Comparison of ENCODE assay signal across 9 cellular contexts in the genomic region with DNA sequence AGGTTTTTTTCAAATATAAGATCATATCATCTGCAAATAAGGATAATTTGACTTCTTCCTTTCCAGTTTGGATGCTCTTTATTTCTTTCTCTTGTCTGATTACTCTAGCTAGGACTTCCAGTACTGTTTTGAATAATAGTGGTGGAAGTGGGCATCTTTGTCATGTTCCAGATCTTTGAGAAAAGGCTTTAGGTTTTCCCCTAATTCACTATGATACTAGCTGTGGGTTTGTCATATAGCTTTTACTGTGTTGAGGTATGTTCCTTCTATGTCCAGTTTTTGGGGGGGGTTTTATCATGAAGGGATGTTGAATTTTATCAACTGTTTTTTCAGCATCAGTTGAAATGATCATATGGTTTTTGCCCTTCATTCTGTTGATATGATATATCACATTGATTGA. TPM values are rescaled to one million over a fixed set of nuclear protein-coding genes. Genes with fewer than 3 reads are reported as not detected.
DNase-seq lines count a peak whose midpoint lies in the region; ATAC-seq, FAIRE-seq and TF ChIP-seq lines count a peak whose summit lies in the region.
"Not testable (repeated sequence)": the region's sequence is repeated elsewhere in the genome, so short reads cannot be mapped to it uniquely, and the experiment has no call there.
"Had no signal": no experiment of that assay in that cellular context is flagged by ENCODE, and none has a peak within 500 bp of the region (broad histone marks: within the 10 kb centered on the region; RNA-seq: fewer than 3 reads in every experiment).

No MANE protein-coding gene starts in this region.

- H3K27ac Mint-ChIP-seq in T-helper 1 cell treated with Interleukin-12 subunit alpha and Interleukin-12 subunit beta and Interleukin-4 antibody, amounts not matched to agents 30 μg/mL and 1 μg/mL, for 36 hours = peak overlapping the region; percentile 5
- not testable (repeated sequence) for H3K27ac Mint-ChIP-seq in activated CD8-positive, alpha-beta T cell treated with anti-CD3 and anti-CD28 coated beads for 36 hours; stimulated activated effector memory CD8-positive, alpha-beta T cell treated with anti-CD3 and anti-CD28 coated beads, Interleukin-12 subunit alpha, Interleukin-12 subunit beta, amount 100 ng/mL, for 72 hours
- H3K27ac Mint-ChIP-seq in activated T-cell treated with anti-CD3 and anti-CD28 coated beads, Interleukin-2, amount 50 U/mL, for 72 hours = peak overlapping the region; percentile 6
- peak overlapping the region; percentile 20 for H3K27ac Mint-ChIP-seq in activated T-helper 17 cell treated with anti-CD3 and anti-CD28 coated beads, Interleukin-2, amount 50 U/mL, for 72 hours
- peak overlapping the region; percentile 4 to 7 for H3K27ac Mint-ChIP-seq in activated naive CD4-positive, alpha-beta T cell treated with anti-CD3 and anti-CD28 coated beads, Interleukin-2, amount 50 U/mL, for 72 hours

- not testable (repeated sequence) for H3K4me3 Mint-ChIP-seq in T-helper 1 cell treated with Interleukin-12 subunit alpha and Interleukin-12 subunit beta and Interleukin-4 antibody, amounts not matched to agents 30 μg/mL and 1 μg/mL, for 36 hours; activated CD8-positive, alpha-beta T cell treated with anti-CD3 and anti-CD28 coated beads for 36 hours; activated T-helper 17 cell treated with anti-CD3 and anti-CD28 coated beads, Interleukin-2, amount 50 U/mL, for 72 hours; stimulated activated effector memory CD8-positive, alpha-beta T cell treated with anti-CD3 and anti-CD28 coated beads, Interleukin-12 subunit alpha, Interleukin-12 subunit beta, amount 100 ng/mL, for 72 hours
- peak overlapping the region in 1 of 2 donors; percentile 5 for H3K4me3 Mint-ChIP-seq in activated T-cell treated with anti-CD3 and anti-CD28 coated beads, Interleukin-2, amount 50 U/mL, for 72 hours

- peaks cover 20% of the 10 kb centered on the region for H3K27me3 Mint-ChIP-seq in T-helper 1 cell treated with Interleukin-12 subunit alpha and Interleukin-12 subunit beta and Interleukin-4 antibody, amounts not matched to agents 30 μg/mL and 1 μg/mL, for 36 hours (ENCODE audit: low read depth)
- H3K27me3 Mint-ChIP-seq in activated CD8-positive, alpha-beta T cell treated with anti-CD3 and anti-CD28 coated beads for 36 hours; activated T-cell treated with anti-CD3 and anti-CD28 coated beads, Interleukin-2, amount 50 U/mL, for 72 hours (ENCODE audit: low read depth); activated T-helper 17 cell treated with anti-CD3 and anti-CD28 coated beads, Interleukin-2, amount 50 U/mL, for 72 hours: not testable (repeated sequence)

- H3K36me3 Mint-ChIP-seq in T-helper 1 cell treated with Interleukin-12 subunit alpha and Interleukin-12 subunit beta and Interleukin-4 antibody, amounts not matched to agents 30 μg/mL and 1 μg/mL, for 36 hours (ENCODE audit: low read depth) = peaks cover 35% of the 10 kb centered on the region
- H3K36me3 Mint-ChIP-seq in activated CD8-positive, alpha-beta T cell treated with anti-CD3 and anti-CD28 coated beads for 36 hours (ENCODE audit: low read depth) = peaks cover 27% of the 10 kb centered on the region
- H3K36me3 Mint-ChIP-seq in activated T-cell treated with anti-CD3 and anti-CD28 coated beads, Interleukin-2, amount 50 U/mL, for 72 hours (ENCODE audit: insufficient read depth in 2 of 2) = peaks cover 17 to 40% of the 10 kb centered on the region in 2 donors
- not testable (repeated sequence) for H3K36me3 Mint-ChIP-seq in activated T-helper 17 cell treated with anti-CD3 and anti-CD28 coated beads, Interleukin-2, amount 50 U/mL, for 72 hours (ENCODE audit: low read depth); stimulated activated effector memory CD8-positive, alpha-beta T cell treated with anti-CD3 and anti-CD28 coated beads, Interleukin-12 subunit alpha, Interleukin-12 subunit beta, amount 100 ng/mL, for 72 hours
- H3K36me3 Mint-ChIP-seq in activated naive CD4-positive, alpha-beta T cell treated with anti-CD3 and anti-CD28 coated beads, Interleukin-2, amount 50 U/mL, for 72 hours = peaks cover 28 to 42% of the 10 kb centered on the region in 2 donors

- SMC1A ChIA-PET in GM12878 (lab: Charles Lee; ENCODE audit: uncharacterized antibody, unreplicated experiment) = interaction anchor here (1.0 kb wide), 1 partner anchor 44 kb away, joined by 3 read pairs; no protein-coding TSS in a partner anchor

- not testable (repeated sequence) for H3K36me3 ChIP-seq in GM12878 (ENCODE audit: control insufficient read depth in 2 of 2, insufficient read depth in 2 of 2, low read length in 1 of 2)

- not testable (repeated sequence) for H3K9ac ChIP-seq in GM12878 (ENCODE audit: control insufficient read depth, insufficient read depth, low read length)

- peaks cover 14% of the 10 kb centered on the region for H3K4me1 Mint-ChIP-seq in T-helper 1 cell treated with Interleukin-12 subunit alpha and Interleukin-12 subunit beta and Interleukin-4 antibody, amounts not matched to agents 30 μg/mL and 1 μg/mL, for 36 hours (ENCODE audit: low read depth)
- H3K4me1 Mint-ChIP-seq in activated CD8-positive, alpha-beta T cell treated with anti-CD3 and anti-CD28 coated beads for 36 hours (ENCODE audit: low read depth) = peaks cover 24% of the 10 kb centered on the region
- peaks cover 30% of the 10 kb centered on the region for H3K4me1 Mint-ChIP-seq in activated T-cell treated with anti-CD3 and anti-CD28 coated beads, Interleukin-2, amount 50 U/mL, for 72 hours (ENCODE audit: low read depth)
- peaks cover 12% of the 10 kb centered on the region for H3K4me1 Mint-ChIP-seq in activated T-helper 17 cell treated with anti-CD3 and anti-CD28 coated beads, Interleukin-2, amount 50 U/mL, for 72 hours
- H3K4me1 Mint-ChIP-seq in stimulated activated effector memory CD8-positive, alpha-beta T cell treated with anti-CD3 and anti-CD28 coated beads, Interleukin-12 subunit alpha, Interleukin-12 subunit beta, amount 100 ng/mL, for 72 hours = peaks cover 40% of the 10 kb centered on the region

- TF ChIP-seq RAD21 in GM12878 (IDR thresholded peaks at IDR 0.05; ENCODE audit: insufficient read depth, low read depth, low read length) = not testable (repeated sequence)

- peak; percentile 56 for ATAC-seq in activated CD8-positive, alpha-beta T cell treated with anti-CD3 and anti-CD28 coated beads for 36 hours
- peak; percentile 73 to 80 for ATAC-seq in activated T-cell treated with anti-CD3 and anti-CD28 coated beads, Interleukin-2, amount 50 U/mL, for 72 hours (replicated peaks in 1 of 2)
- peak; percentile 94 for ATAC-seq in activated T-helper 17 cell treated with anti-CD3 and anti-CD28 coated beads, Interleukin-2, amount 50 U/mL, for 72 hours (replicated peaks)
- ATAC-seq in activated naive CD4-positive, alpha-beta T cell treated with anti-CD3 and anti-CD28 coated beads, Interleukin-2, amount 50 U/mL, for 72 hours = peak; percentile 54 to 97
- ATAC-seq in GM12878 = not testable (repeated sequence)
- peak; percentile 82 for ATAC-seq in stimulated activated effector memory CD8-positive, alpha-beta T cell treated with anti-CD3 and anti-CD28 coated beads, Interleukin-12 subunit alpha, Interleukin-12 subunit beta, amount 100 ng/mL, for 72 hours
- peak; percentile 73 for ATAC-seq in stimulated activated naive CD8-positive, alpha-beta T cell treated with anti-CD3 and anti-CD28 coated beads, Interleukin-15, Interleukin-2, amounts not matched to agents 100 U/mL and 50 U/mL, for 24 hours

- H3K4me2 ChIP-seq in GM12878 (ENCODE audit: control insufficient read depth, insufficient read depth) = not testable (repeated sequence)

- CTCF ChIA-PET in activated CD8-positive, alpha-beta T cell treated with anti-CD3 and anti-CD28 coated beads for 36 hours (lab: Charles Lee) = interaction anchor here (1.2 to 1.6 kb wide), 3 partner anchors 18 to 37 kb away, joined by 3 to 6 read pairs (median 3); a partner anchor contains a TSS
- CTCF ChIA-PET in GM12878 (lab: Yijun Ruan, JAX) = interaction anchor here (0.8 to 1.2 kb wide), 2 partner anchors 8 to 38 kb away, joined by 3 read pairs; no protein-coding TSS in a partner anchor

- intact Hi-C loops in activated CD8-positive, alpha-beta T cell treated with anti-CD3 and anti-CD28 coated beads for 36 hours (cut with micrococcal nuclease); GM12878 (cut with micrococcal nuclease; ENCODE audit: unreplicated experiment): not testable (repeated sequence)

- not testable (repeated sequence) for FAIRE-seq in GM12878 (lab: Jason Lieb, UNC)

- H3K9me3 Mint-ChIP-seq in T-helper 1 cell treated with Interleukin-12 subunit alpha and Interleukin-12 subunit beta and Interleukin-4 antibody, amounts not matched to agents 30 μg/mL and 1 μg/mL, for 36 hours = peaks cover 47% of the 10 kb centered on the region
- H3K9me3 Mint-ChIP-seq in activated CD8-positive, alpha-beta T cell treated with anti-CD3 and anti-CD28 coated beads for 36 hours = peaks cover 37% of the 10 kb centered on the region
- peaks cover 13 to 21% of the 10 kb centered on the region in 2 donors for H3K9me3 Mint-ChIP-seq in activated T-cell treated with anti-CD3 and anti-CD28 coated beads, Interleukin-2, amount 50 U/mL, for 72 hours
- not testable (repeated sequence) for H3K9me3 Mint-ChIP-seq in activated T-helper 17 cell treated with anti-CD3 and anti-CD28 coated beads, Interleukin-2, amount 50 U/mL, for 72 hours
- peaks cover 18 to 30% of the 10 kb centered on the region in 2 donors for H3K9me3 Mint-ChIP-seq in activated naive CD4-positive, alpha-beta T cell treated with anti-CD3 and anti-CD28 coated beads, Interleukin-2, amount 50 U/mL, for 72 hours
- peaks cover 14% of the 10 kb centered on the region for H3K9me3 Mint-ChIP-seq in stimulated activated effector memory CD8-positive, alpha-beta T cell treated with anti-CD3 and anti-CD28 coated beads, Interleukin-12 subunit alpha, Interleukin-12 subunit beta, amount 100 ng/mL, for 72 hours

- H3K27me3 ChIP-seq in GM12878 (replicated peaks in 1 of 2; ENCODE audit: control insufficient read depth in 2 of 2, insufficient read depth in 2 of 2, low read length in 1 of 2) = not testable (repeated sequence)

- not testable (repeated sequence) for TF ChIP-seq EP300 in GM12878 (IDR thresholded peaks at IDR 0.05; ENCODE audit: borderline replicate concordance in 1 of 2, control insufficient read depth in 1 of 2, low read depth in 2 of 2, low read length in 2 of 2)

- TF ChIP-seq CTCF in activated CD8-positive, alpha-beta T cell treated with anti-CD3 and anti-CD28 coated beads for 36 hours (IDR thresholded peaks at IDR 0.05); GM12878 (IDR thresholded peaks at IDR 0.05 in 2 of 3, conservative IDR thresholded peaks at IDR 0.05 in 1 of 3; ENCODE audit: control insufficient read depth in 2 of 3, extremely low read depth in 1 of 3, insufficient read depth in 1 of 3, low read depth in 3 of 3, low read length in 3 of 3): not testable (repeated sequence)

- RAD21 ChIA-PET in GM12878 (lab: Charles Lee; ENCODE audit: unreplicated experiment) = not testable (repeated sequence)

- H3K79me2 ChIP-seq in GM12878 (ENCODE audit: control insufficient read depth, insufficient read depth, low read length) = not testable (repeated sequence)

- H2AFZ ChIP-seq in GM12878 (ENCODE audit: control insufficient read depth, low read depth, low read length) = not testable (repeated sequence)

- DNase-seq in activated CD8-positive, alpha-beta T cell treated with anti-CD3 and anti-CD28 coated beads for 36 hours; activated T-cell treated with anti-CD3 and anti-CD28 coated beads, Interleukin-2, amount 50 U/mL, for 72 hours; activated naive CD4-positive, alpha-beta T cell treated with anti-CD3 and anti-CD28 coated beads, Interleukin-2, amount 50 U/mL, for 72 hours (ENCODE audit: low spot score in 2 of 2); GM12878 (ENCODE audit: low read depth, low spot score); stimulated activated effector memory CD8-positive, alpha-beta T cell treated with anti-CD3 and anti-CD28 coated beads, Interleukin-12 subunit alpha, Interleukin-12 subunit beta, amount 100 ng/mL, for 72 hours (ENCODE audit: low spot score in 2 of 2); stimulated activated naive CD8-positive, alpha-beta T cell treated with anti-CD3 and anti-CD28 coated beads, Interleukin-15, Interleukin-2, amounts not matched to agents 100 U/mL and 50 U/mL, for 24 hours: not testable (repeated sequence)

- H3K27ac ChIP-seq in GM12878 (ENCODE audit: control insufficient read depth, insufficient read depth) = not testable (repeated sequence)

- in situ Hi-C loops in GM12878 (cut with MboI) = not testable (repeated sequence)

- not testable (repeated sequence) for H3K9me3 ChIP-seq in GM12878 (replicated peaks; ENCODE audit: control insufficient read depth, insufficient read depth, low read length)

- not testable (repeated sequence) for TF ChIP-seq POLR2A in GM12878 (IDR thresholded peaks at IDR 0.05; ENCODE audit: low read depth, low read length)

- H3K4me3 ChIP-seq in GM12878 = not testable (repeated sequence)

- BruUV-seq in GM12878 (replicated peaks; lab: Mats Ljungman, UMichigan) = not testable (repeated sequence)

- not testable (repeated sequence) for H4K20me1 ChIP-seq in GM12878 (ENCODE audit: control insufficient read depth, insufficient read depth)

- POLR2A ChIA-PET in activated CD8-positive, alpha-beta T cell treated with anti-CD3 and anti-CD28 coated beads for 36 hours (lab: Charles Lee) = interaction anchor here (2.5 kb wide), 1 partner anchor 37 kb away, joined by 12 read pairs; a partner anchor contains a TSS
- POLR2A ChIA-PET in GM12878 (lab: Charles Lee) = not testable (repeated sequence)

- H3K4me1 ChIP-seq in GM12878 (ENCODE audit: control insufficient read depth, insufficient read depth, low read length) = not testable (repeated sequence)

RNA-seq across cellular contexts. Expression of a gene that starts 10.4 kb away (rescaled TPM):
- total RNA-seq in activated CD8-positive, alpha-beta T cell treated with anti-CD3 and anti-CD28 coated beads for 36 hours = 10 to 100 TPM; 16.1 to 17.8 TPM
- 10 to 100 TPM; 50.8 to 52.9 TPM for total RNA-seq in activated T-cell treated with anti-CD3 and anti-CD28 coated beads, Interleukin-2, amount 50 U/mL, for 72 hours
- total RNA-seq in activated T-helper 17 cell treated with anti-CD3 and anti-CD28 coated beads, Interleukin-2, amount 50 U/mL, for 72 hours = 10 to 100 TPM in 1 of 2 donors, 1 to 10 TPM in 1; 7.9 to 38.5 TPM
- 10 to 100 TPM; 12.4 to 30.7 TPM for total RNA-seq in activated naive CD4-positive, alpha-beta T cell treated with anti-CD3 and anti-CD28 coated beads, Interleukin-2, amount 50 U/mL, for 72 hours
- 27.2 and 29.4 TPM in 2 replicates for total RNA-seq in GM12878 (2013; cell fraction: nucleolus; rRNA removed)
- total RNA-seq in GM12878 (2014; rRNA removed) (11.0 and 11.5 TPM in 2 replicates), GM12878 (2014; rRNA removed; fragmentation: Illumina TruSeq; extraction: Trizol) (12.5 and 13.1 TPM in 2 replicates), GM12878 (2021) (10.7 and 11.5 TPM in 2 replicates)
- polyA plus RNA-seq in GM12878 (2011; ENCODE audit: low read depth) = 14.7 TPM
- polyA plus RNA-seq in GM12878 (2011; rRNA removed) (13.5 and 14.8 TPM in 2 replicates), GM12878 (2014; fragmentation: Illumina TruSeq; extraction: Trizol) (11.9 and 14.8 TPM in 2 replicates), GM12878 (2014; fragmentation: Nextera tagmentation; extraction: Ambion mirVana) (10 to 100 TPM; 12.4 TPM), GM12878 (2014; rRNA removed) (16.2 and 19.3 TPM in 2 replicates), GM12878 (2016; fragmentation: Nextera tagmentation; extraction: Ambion mirVana) (1 to 10 TPM; 4.2 to 7.3 TPM)
- polyA plus RNA-seq in GM12878 (2011; cell fraction: cytosol; rRNA removed) = 11.4 and 11.8 TPM in 2 replicates
- 47.9 and 62.2 TPM in 2 replicates for polyA plus RNA-seq in GM12878 (2011; cell fraction: nucleus; rRNA removed)
- polyA plus RNA-seq in GM12878 (2012) = 16.2 and 17.7 TPM in 2 replicates
- 6.1 and 8.7 TPM in 2 replicates for polyA minus RNA-seq in GM12878 (2011; rRNA and poly(A)+ RNA removed)
- polyA minus RNA-seq in GM12878 (2011; cell fraction: cytosol; rRNA and poly(A)+ RNA removed) = 2.1 and 6.7 TPM in 2 replicates
- polyA minus RNA-seq in GM12878 (2011; cell fraction: nucleus; rRNA and poly(A)+ RNA removed) = 10.9 and 15.6 TPM in 2 replicates
- total RNA-seq: A172 had no signal

RNA-seq across cellular contexts. Expression of a gene that starts 10.6 kb away (rescaled TPM):
- 1,000 to 10,000 TPM; 4,476 to 4,587 TPM for total RNA-seq in activated CD8-positive, alpha-beta T cell treated with anti-CD3 and anti-CD28 coated beads for 36 hours
- 1,000 to 10,000 TPM; 5,611 to 6,275 TPM for total RNA-seq in activated T-cell treated with anti-CD3 and anti-CD28 coated beads, Interleukin-2, amount 50 U/mL, for 72 hours
- 1,000 to 10,000 TPM; 4,659 to 6,253 TPM for total RNA-seq in activated T-helper 17 cell treated with anti-CD3 and anti-CD28 coated beads, Interleukin-2, amount 50 U/mL, for 72 hours
- 1,000 to 10,000 TPM; 4,139 to 6,333 TPM for total RNA-seq in activated naive CD4-positive, alpha-beta T cell treated with anti-CD3 and anti-CD28 coated beads, Interleukin-2, amount 50 U/mL, for 72 hours
- 6,462 and 7,066 TPM in 2 replicates for total RNA-seq in GM12878 (2013; cell fraction: nucleolus; rRNA removed)
- total RNA-seq in GM12878 (2014; rRNA removed) = 4,481 and 5,701 TPM in 2 replicates
- total RNA-seq in GM12878 (2014; rRNA removed; fragmentation: Illumina TruSeq; extraction: Trizol) = 5,217 and 5,589 TPM in 2 replicates
- total RNA-seq in GM12878 (2021) = 2,901 and 3,170 TPM in 2 replicates
- polyA plus RNA-seq in GM12878 (2011; ENCODE audit: low read depth) = 6,007 TPM
- polyA plus RNA-seq in GM12878 (2011; rRNA removed) = 12,663 and 17,808 TPM in 2 replicates
- polyA plus RNA-seq in GM12878 (2011; cell fraction: cytosol; rRNA removed) = 7,019 and 28,739 TPM in 2 replicates
- 2,031 and 2,366 TPM in 2 replicates for polyA plus RNA-seq in GM12878 (2011; cell fraction: nucleus; rRNA removed)
- polyA plus RNA-seq in GM12878 (2012) = 6,970 and 7,434 TPM in 2 replicates
- polyA plus RNA-seq in GM12878 (2014; fragmentation: Illumina TruSeq; extraction: Trizol) = 11,414 and 13,691 TPM in 2 replicates
- polyA plus RNA-seq in GM12878 (2014; fragmentation: Nextera tagmentation; extraction: Ambion mirVana) = over 10,000 TPM; 16,306 to 22,794 TPM
- 4,868 and 5,894 TPM in 2 replicates for polyA plus RNA-seq in GM12878 (2014; rRNA removed)
- 1,000 to 10,000 TPM; 8,335 to 8,413 TPM for polyA plus RNA-seq in GM12878 (2016; fragmentation: Nextera tagmentation; extraction: Ambion mirVana)
- 2,834 and 3,344 TPM in 2 replicates for polyA minus RNA-seq in GM12878 (2011; rRNA and poly(A)+ RNA removed)
- polyA minus RNA-seq in GM12878 (2011; cell fraction: cytosol; rRNA and poly(A)+ RNA removed) = 1,355 and 1,504 TPM in 2 replicates
- 373 and 393 TPM in 2 replicates for polyA minus RNA-seq in GM12878 (2011; cell fraction: nucleus; rRNA and poly(A)+ RNA removed)

RNA-seq across cellular contexts. Expression of a gene that starts 35.7 kb away (rescaled TPM):
- total RNA-seq in activated CD8-positive, alpha-beta T cell treated with anti-CD3 and anti-CD28 coated beads for 36 hours = 10 to 100 TPM; 59.8 to 63.5 TPM
- 10 to 100 TPM; 86.1 to 92.9 TPM for total RNA-seq in activated T-cell treated with anti-CD3 and anti-CD28 coated beads, Interleukin-2, amount 50 U/mL, for 72 hours
- total RNA-seq in activated T-helper 17 cell treated with anti-CD3 and anti-CD28 coated beads, Interleukin-2, amount 50 U/mL, for 72 hours = 100 to 1,000 TPM in 1 of 2 donors, 10 to 100 TPM in 1; 40.3 to 100 TPM
- 10 to 100 TPM; 60.8 to 68.8 TPM for total RNA-seq in activated naive CD4-positive, alpha-beta T cell treated with anti-CD3 and anti-CD28 coated beads, Interleukin-2, amount 50 U/mL, for 72 hours
- total RNA-seq in GM12878 (2013; cell fraction: nucleolus; rRNA removed) = 15.1 and 16.3 TPM in 2 replicates
- 29.5 and 35.0 TPM in 2 replicates for total RNA-seq in GM12878 (2014; rRNA removed)
- 38.7 and 43.6 TPM in 2 replicates for total RNA-seq in GM12878 (2014; rRNA removed; fragmentation: Illumina TruSeq; extraction: Trizol)
- 48.8 and 50.7 TPM in 2 replicates for total RNA-seq in GM12878 (2021)
- polyA plus RNA-seq in GM12878 (2011; ENCODE audit: low read depth) = 28.8 TPM
- 52.7 and 73.6 TPM in 2 replicates for polyA plus RNA-seq in GM12878 (2011; rRNA removed)
- polyA plus RNA-seq in GM12878 (2011; cell fraction: cytosol; rRNA removed) = 24.7 and 25.5 TPM in 2 replicates
- 17.8 and 22.2 TPM in 2 replicates for polyA plus RNA-seq in GM12878 (2011; cell fraction: nucleus; rRNA removed)
- 33.7 and 47.6 TPM in 2 replicates for polyA plus RNA-seq in GM12878 (2012)
- polyA plus RNA-seq in GM12878 (2014; fragmentation: Illumina TruSeq; extraction: Trizol) = 46.8 and 57.8 TPM in 2 replicates
- polyA plus RNA-seq in GM12878 (2014; fragmentation: Nextera tagmentation; extraction: Ambion mirVana) = 10 to 100 TPM; 11.2 to 20.4 TPM
- 32.4 and 37.8 TPM in 2 replicates for polyA plus RNA-seq in GM12878 (2014; rRNA removed)
- 10 to 100 TPM; 36.9 to 44.9 TPM for polyA plus RNA-seq in GM12878 (2016; fragmentation: Nextera tagmentation; extraction: Ambion mirVana)
- 42.7 and 56.3 TPM in 2 replicates for polyA minus RNA-seq in GM12878 (2011; rRNA and poly(A)+ RNA removed)
- polyA minus RNA-seq in GM12878 (2011; cell fraction: cytosol; rRNA and poly(A)+ RNA removed) = 16.0 and 18.2 TPM in 2 replicates
- polyA minus RNA-seq in GM12878 (2011; cell fraction: nucleus; rRNA and poly(A)+ RNA removed) = 33.6 and 42.5 TPM in 2 replicates

RNA-seq across cellular contexts. Expression of a gene that starts 37.2 kb away (rescaled TPM):
- total RNA-seq in activated CD8-positive, alpha-beta T cell treated with anti-CD3 and anti-CD28 coated beads for 36 hours = 10 to 100 TPM; 68.6 to 71.5 TPM
- 100 to 1,000 TPM; 127 to 134 TPM for total RNA-seq in activated T-cell treated with anti-CD3 and anti-CD28 coated beads, Interleukin-2, amount 50 U/mL, for 72 hours
- total RNA-seq in activated T-helper 17 cell treated with anti-CD3 and anti-CD28 coated beads, Interleukin-2, amount 50 U/mL, for 72 hours = 10 to 100 TPM; 55.7 to 98.4 TPM
- total RNA-seq in activated naive CD4-positive, alpha-beta T cell treated with anti-CD3 and anti-CD28 coated beads, Interleukin-2, amount 50 U/mL, for 72 hours = 10 to 100 TPM; 90.9 to 99.3 TPM
- 375 and 390 TPM in 2 replicates for total RNA-seq in GM12878 (2013; cell fraction: nucleolus; rRNA removed)
- total RNA-seq in GM12878 (2014; rRNA removed) (61.2 and 65.6 TPM in 2 replicates), GM12878 (2014; rRNA removed; fragmentation: Illumina TruSeq; extraction: Trizol) (57.2 and 62.1 TPM in 2 replicates), GM12878 (2021) (59.2 and 59.3 TPM in 2 replicates)
- polyA plus RNA-seq in GM12878 (2011; ENCODE audit: low read depth) = 25.8 TPM
- polyA plus RNA-seq in GM12878 (2011; rRNA removed) (78.0 and 85.1 TPM in 2 replicates), GM12878 (2014; fragmentation: Illumina TruSeq; extraction: Trizol) (48.2 and 51.5 TPM in 2 replicates), GM12878 (2014; fragmentation: Nextera tagmentation; extraction: Ambion mirVana) (10 to 100 TPM; 22.1 to 23.6 TPM), GM12878 (2014; rRNA removed) (39.9 and 46.2 TPM in 2 replicates), GM12878 (2016; fragmentation: Nextera tagmentation; extraction: Ambion mirVana) (10 to 100 TPM; 34.3 to 41.7 TPM)
- 84.0 and 93.3 TPM in 2 replicates for polyA plus RNA-seq in GM12878 (2011; cell fraction: cytosol; rRNA removed)
- polyA plus RNA-seq in GM12878 (2011; cell fraction: nucleus; rRNA removed) = 99.7 and 125 TPM in 2 replicates
- polyA plus RNA-seq in GM12878 (2012) = 41.8 and 52.2 TPM in 2 replicates
- 143 and 157 TPM in 2 replicates for polyA minus RNA-seq in GM12878 (2011; rRNA and poly(A)+ RNA removed)
- 38.9 and 54.1 TPM in 2 replicates for polyA minus RNA-seq in GM12878 (2011; cell fraction: cytosol; rRNA and poly(A)+ RNA removed)
- polyA minus RNA-seq in GM12878 (2011; cell fraction: nucleus; rRNA and poly(A)+ RNA removed) = 68.2 and 117 TPM in 2 replicates
